23 cellular contexts compared by ENCODE assay signal in the genomic region with DNA sequence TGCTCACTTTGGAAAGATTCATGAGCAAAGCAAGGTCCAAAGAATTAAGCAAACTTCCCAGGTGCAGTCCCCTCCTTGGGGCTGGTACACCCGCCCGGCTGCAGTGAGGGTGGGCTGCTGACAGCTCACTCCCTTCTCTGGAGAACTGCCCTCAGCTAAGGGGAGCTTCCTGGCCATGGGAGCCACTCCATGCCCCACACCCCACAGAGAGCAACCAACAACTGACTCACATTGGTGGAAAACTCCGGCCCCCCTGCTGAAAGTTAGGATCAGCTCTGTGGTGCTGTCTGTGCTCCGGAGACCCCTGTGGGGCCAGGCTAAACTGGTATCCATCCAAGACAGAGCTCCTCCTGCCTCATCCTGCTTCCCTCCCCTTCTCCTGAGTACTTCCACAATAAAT.
DNase-seq lines count a peak whose midpoint lies in the region; ATAC-seq, FAIRE-seq and TF ChIP-seq lines count a peak whose summit lies in the region.
"Had no signal": no experiment of that assay in that cellular context is flagged by ENCODE, and none has a peak within 500 bp of the region (broad histone marks: within the 10 kb centered on the region; RNA-seq: fewer than 3 reads in every experiment).

No MANE protein-coding gene starts in this region.

- no peaks in the 10 kb centered on the region for H3K79me2 ChIP-seq in astrocyte (ENCODE audit: insufficient read depth, low read length)

- H3K27me3 Mint-ChIP-seq in astrocyte (ENCODE audit: low read depth, unreplicated experiment) = peaks cover 5% of the 10 kb centered on the region

- FAIRE-seq in astrocyte (lab: Jason Lieb, UNC) = no peak
- FAIRE-seq: A204.1, D721Med, GM12878, GM19239 had no signal

- TF ChIP-seq CTCF in astrocyte (IDR thresholded peaks at IDR 0.05; ENCODE audit: insufficient read depth, low read depth, low read length) = no peak

- peak overlapping the region; percentile 5 for H3K4me2 ChIP-seq in astrocyte (ENCODE audit: low read length)
- H3K4me2 ChIP-seq: BLaER1, GM23338 had no signal

- peak; percentile 61 for DNase-seq in cardiac septum (ENCODE audit: low spot score)
- no peak for DNase-seq in Right ventricle myocardium inferior (ENCODE audit: missing footprints)
- DNase-seq in astrocyte (ENCODE audit: low read depth) = no peak
- peak; percentile 75 for DNase-seq in smooth muscle cell of the brain vasculature (ENCODE audit: low read depth, low spot score)
- no peak for DNase-seq in posterior cingulate gyrus
- DNase-seq: CD4-positive, CD25-positive, alpha-beta regulatory T cell; CD8-positive, alpha-beta T cell; DMS 273 treated with DMSO at 0.1 percent for 48 hours; DMS79; EL; GDM1; H9 had no signal

- intact Hi-C loops in cardiac septum (cut with DNase I) = no loop called here
- intact Hi-C loops in Right ventricle myocardium inferior (cut with DNase I) = no loop called here
- intact Hi-C loops in posterior cingulate gyrus (cut with DNase I) = no loop called here

- no peak overlapping the region for H3K4me3 Mint-ChIP-seq in astrocyte (ENCODE audit: unreplicated experiment)
- H3K4me3 Mint-ChIP-seq: B cell; CD4-positive, CD25-positive, alpha-beta regulatory T cell; CD8-positive, alpha-beta T cell; GM23338; H9 had no signal

- no peaks in the 10 kb centered on the region for H3K36me3 ChIP-seq in astrocyte (ENCODE audit: insufficient read depth, low read length)
- H3K36me3 ChIP-seq: BLaER1 had no signal

- no peaks in the 10 kb centered on the region for H3K27me3 ChIP-seq in astrocyte (ENCODE audit: insufficient read depth, low read length)
- H3K27me3 ChIP-seq: BLaER1 had no signal

- no peak overlapping the region for H3K27ac Mint-ChIP-seq in astrocyte (ENCODE audit: unreplicated experiment)
- H3K27ac Mint-ChIP-seq: B cell; CD8-positive, alpha-beta T cell; GM23338 had no signal

- no peaks in the 10 kb centered on the region for H4K20me1 ChIP-seq in astrocyte (ENCODE audit: insufficient read depth, low read length)
- H4K20me1 ChIP-seq: BLaER1 had no signal

- no peak overlapping the region for H3K27ac ChIP-seq in astrocyte (ENCODE audit: low read depth, low read length)
- H3K27ac ChIP-seq: 22Rv1, BLaER1, C4-2B had no signal

- no peak overlapping the region for H3K9ac ChIP-seq in astrocyte (ENCODE audit: low read length)
- H3K9ac ChIP-seq: BLaER1 had no signal

- H3K4me3 ChIP-seq in astrocyte (ENCODE audit: insufficient read depth, low read depth, low read length) = no peak overlapping the region
- H3K4me3 ChIP-seq: BLaER1, GM12878, GM23338 had no signal

- peaks cover 32% of the 10 kb centered on the region for H3K4me1 ChIP-seq in astrocyte (ENCODE audit: insufficient read depth, low read length)

- H2AFZ ChIP-seq in astrocyte (ENCODE audit: low read depth, low read length) = peak overlapping the region; percentile 3
- H2AFZ ChIP-seq: GM23338 had no signal

- no peaks in the 10 kb centered on the region for H3K9me3 Mint-ChIP-seq in astrocyte (ENCODE audit: unreplicated experiment)
- H3K9me3 Mint-ChIP-seq: CD4-positive, CD25-positive, alpha-beta regulatory T cell; CD8-positive, alpha-beta T cell; GM23338; H9 had no signal

- H3K9me3 ChIP-seq in astrocyte (ENCODE audit: insufficient read depth, low read depth, low read length) = no peaks in the 10 kb centered on the region
- H3K9me3 ChIP-seq: BLaER1 had no signal

- H3K36me3 Mint-ChIP-seq in astrocyte (ENCODE audit: low read depth, unreplicated experiment) = no peaks in the 10 kb centered on the region
- H3K36me3 Mint-ChIP-seq: CD4-positive, CD25-positive, alpha-beta regulatory T cell; CD8-positive, alpha-beta T cell had no signal

- H3K4me1 Mint-ChIP-seq in astrocyte (ENCODE audit: low read depth, unreplicated experiment) = peaks cover 53% of the 10 kb centered on the region
- H3K4me1 Mint-ChIP-seq: B cell had no signal

- ATAC-seq in Right ventricle myocardium inferior = no peak
- ATAC-seq in HG03196 (IDR thresholded peaks at IDR 0.05; ENCODE audit: unreplicated experiment) = no peak
- ATAC-seq: CD8-positive, alpha-beta T cell; GM12878; GM23338; HCT116 had no signal

Comparison
In these comparisons a context has a peak if more than half of its experiments do, and no peak if none do; other contexts are left out.
1. DNase-seq: peak in cardiac septum (single experiment) and smooth muscle cell of the brain vasculature (single experiment); none in Right ventricle myocardium inferior (single experiment), astrocyte (single experiment) and posterior cingulate gyrus (0 of 10).